Comparison of ENCODE assay signal across 8 cellular contexts in genomic region chr17:77429985-77430752, GRCh38.
DNase-seq lines count a peak whose midpoint lies in the region; ATAC-seq and TF ChIP-seq lines count a peak whose summit lies in the region.

No MANE protein-coding gene starts in this region.

- peak; percentile 81 for DNase-seq in CD1c-positive myeloid dendritic cell (ENCODE audit: extremely low spot score)
- peak; percentile 95 for DNase-seq in SK-MEL-5 (ENCODE audit: low read depth, low spot score)
- peak; percentile 76 to 87 for DNase-seq in activated naive CD4-positive, alpha-beta T cell treated with anti-CD3 and anti-CD28 coated beads, Interleukin-2, amount 50 U/mL, for 72 hours (ENCODE audit: low spot score in 2 of 2)
- DNase-seq in glomerular visceral epithelial cell (ENCODE audit: extremely low spot score) = peak; percentile 99
- DNase-seq in transverse colon = peak; percentile 91
- DNase-seq in NCI-H1048 (lab: John Stamatoyannopoulos, UW) = no peak

- H3K4me1 ChIP-seq in HEK293 (ENCODE audit: control insufficient read depth, insufficient read depth, low read length) (peaks cover 2% of the 10 kb centered on the region; the same call in 1 of the 2 replicates), parathyroid adenoma (peaks cover 12% of the 10 kb centered on the region), transverse colon (peaks cover 62 to 82% (median 69%) of the 10 kb centered on the region in 4 donors)

- peaks cover 56% of the 10 kb centered on the region for H3K79me2 ChIP-seq in parathyroid adenoma

- POLR2A ChIA-PET in HEK293 (lab: Yijun Ruan, JAX) = interaction anchor here (0.5 to 1.5 kb wide), 5 partner anchors 9 to 126 kb away, joined by 3 to 9 read pairs (median 3); no protein-coding TSS in a partner anchor

- H3K4me3 ChIP-seq in HEK293 (ENCODE audit: low read depth, low read length) (no peak overlapping the region), parathyroid adenoma (ENCODE audit: low read depth, low read length) (no peak overlapping the region), transverse colon (no peak overlapping the region)

- in situ Hi-C loops in SK-MEL-5 (cut with HindIII; ENCODE audit: low pct_unique_long_range_greater_than_20kb, low sequenced_read_pairs) (no loop called here), transverse colon (cut with MboI; ENCODE audit: low pct_ligation_motif_present in 1 of 4, low pct_unique_long_range_greater_than_20kb in 1 of 4, low sequenced_read_pairs in 3 of 4) (loop anchor here (10.0 to 25.0 kb wide), 3 partner anchors 65 to 95 kb away; no protein-coding TSS in a partner anchor)

- no peak for TF ChIP-seq POLR2A in transverse colon (IDR thresholded peaks at IDR 0.05)

- H3K36me3 ChIP-seq in HEK293 (ENCODE audit: control insufficient read depth in 2 of 2, insufficient read depth in 1 of 2, low read length in 2 of 2) (peaks cover 0 to 5% of the 10 kb centered on the region in 2 experiments; a peak in 1 of 3 replicates), parathyroid adenoma (ENCODE audit: control insufficient read depth, insufficient read depth, low read length) (no peaks in the 10 kb centered on the region), transverse colon (no peaks in the 10 kb centered on the region)

- H3K9ac ChIP-seq in parathyroid adenoma = no peak overlapping the region

- H3K9me3 ChIP-seq in HEK293 (ENCODE audit: control insufficient read depth, insufficient read depth, low read depth, low read length) (no peaks in the 10 kb centered on the region), parathyroid adenoma (ENCODE audit: control insufficient read depth, low read length) (no peaks in the 10 kb centered on the region), transverse colon (no peaks in the 10 kb centered on the region)

- CTCF ChIA-PET in HEK293 (lab: Yijun Ruan, JAX) = interaction anchor here (0.5 to 3.5 kb wide), 49 partner anchors 8 to 584 kb away, joined by 3 to 62 read pairs (median 4); no protein-coding TSS in a partner anchor

- H3K36me3 Mint-ChIP-seq in activated naive CD4-positive, alpha-beta T cell treated with anti-CD3 and anti-CD28 coated beads, Interleukin-2, amount 50 U/mL, for 72 hours = peaks cover 9 to 13% of the 10 kb centered on the region in 2 donors

- WGBS in transverse colon (ENCODE audit: low coverage in 1 of 2), 2 donors = 39% methylated on average over 14 of the region's 16 CpGs; no CpG with 5 or more reads in 1 of the 2 donors

- H3K4me2 ChIP-seq in parathyroid adenoma (ENCODE audit: low read length) = no peak overlapping the region

- H3K27me3 ChIP-seq in parathyroid adenoma (ENCODE audit: control insufficient read depth, insufficient read depth, low read length) (no peaks in the 10 kb centered on the region), transverse colon (no peaks in the 10 kb centered on the region)

- TF ChIP-seq EP300 in transverse colon (IDR thresholded peaks at IDR 0.05; ENCODE audit: low read depth) = peak; percentile 65

- intact Hi-C loops in transverse colon (cut with DNase I; ENCODE audit: low total_unique reads) = loop anchor here (1.0 to 5.0 kb wide), 2 partner anchors 65 to 98 kb away; no protein-coding TSS in a partner anchor

- ATAC-seq in activated naive CD4-positive, alpha-beta T cell treated with anti-CD3 and anti-CD28 coated beads, Interleukin-2, amount 50 U/mL, for 72 hours = peak; percentile 27 to 30

- H3K27ac ChIP-seq in HEK293 (ENCODE audit: extremely low read depth, low read depth, low read length) (no peak overlapping the region), parathyroid adenoma (peak overlapping the region; percentile 34), transverse colon (peak overlapping the region; percentile 89 to 95 (median 94))

- H3K9me3 Mint-ChIP-seq in activated naive CD4-positive, alpha-beta T cell treated with anti-CD3 and anti-CD28 coated beads, Interleukin-2, amount 50 U/mL, for 72 hours = no peaks in the 10 kb centered on the region

- H3K27ac Mint-ChIP-seq in activated naive CD4-positive, alpha-beta T cell treated with anti-CD3 and anti-CD28 coated beads, Interleukin-2, amount 50 U/mL, for 72 hours = peak overlapping the region in 1 of 2 donors; percentile 42

- H2AFZ ChIP-seq in parathyroid adenoma = no peak overlapping the region

- peak; percentile 55; the same call in 1 of the 2 replicates for TF ChIP-seq CTCF in HEK293 (tag by site-specific recombination; IDR thresholded peaks at IDR 0.05)
- TF ChIP-seq CTCF in parathyroid adenoma (IDR thresholded peaks at IDR 0.05) = peak; percentile 86
- peak; percentile 73 to 91 (median 77) for TF ChIP-seq CTCF in transverse colon (IDR thresholded peaks at IDR 0.05)

TF ChIP-seq in HEK293, 187 proteins besides CTCF, POLR2A, EP300 and RAD21:
- TF ChIP-seq, protein P1, sequence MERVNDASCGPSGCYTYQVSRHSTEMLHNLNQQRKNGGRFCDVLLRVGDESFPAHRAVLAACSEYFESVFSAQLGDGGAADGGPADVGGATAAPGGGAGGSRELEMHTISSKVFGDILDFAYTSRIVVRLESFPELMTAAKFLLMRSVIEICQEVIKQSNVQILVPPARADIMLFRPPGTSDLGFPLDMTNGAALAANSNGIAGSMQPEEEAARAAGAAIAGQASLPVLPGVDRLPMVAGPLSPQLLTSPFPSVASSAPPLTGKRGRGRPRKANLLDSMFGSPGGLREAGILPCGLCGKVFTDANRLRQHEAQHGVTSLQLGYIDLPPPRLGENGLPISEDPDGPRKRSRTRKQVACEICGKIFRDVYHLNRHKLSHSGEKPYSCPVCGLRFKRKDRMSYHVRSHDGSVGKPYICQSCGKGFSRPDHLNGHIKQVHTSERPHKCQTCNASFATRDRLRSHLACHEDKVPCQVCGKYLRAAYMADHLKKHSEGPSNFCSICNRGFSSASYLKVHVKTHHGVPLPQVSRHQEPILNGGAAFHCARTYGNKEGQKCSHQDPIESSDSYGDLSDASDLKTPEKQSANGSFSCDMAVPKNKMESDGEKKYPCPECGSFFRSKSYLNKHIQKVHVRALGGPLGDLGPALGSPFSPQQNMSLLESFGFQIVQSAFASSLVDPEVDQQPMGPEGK (tag by site-specific recombination; IDR thresholded peaks at IDR 0.05) = 0 out of 2 replicates have a peak, but pooled peaks have one; percentile 27
- TF ChIP-seq ZNF501 (tag by site-specific recombination; IDR thresholded peaks at IDR 0.05) (no peak), ZNF112 (tag by site-specific recombination; IDR thresholded peaks at IDR 0.05) (no peak), PBX3 (CRISPR knock-in tag; IDR thresholded peaks at IDR 0.05) (no peak), GLIS1 (tag by site-specific recombination; IDR thresholded peaks at IDR 0.05) (peak; percentile 90), TRIM28 (IDR thresholded peaks at IDR 0.05; ENCODE audit: borderline replicate concordance, low read length) (no peak), ZNF146 (tag by site-specific recombination; IDR thresholded peaks at IDR 0.05) (no peak), ZIC2 (tag by site-specific recombination; IDR thresholded peaks at IDR 0.05) (peak; percentile 79), ZNF660 (tag by site-specific recombination; IDR thresholded peaks at IDR 0.05) (no peak), ZNF654 (tag by site-specific recombination; IDR thresholded peaks at IDR 0.05; ENCODE audit: low read depth) (peak; percentile 63), ZNF529 (tag by site-specific recombination; IDR thresholded peaks at IDR 0.05; ENCODE audit: insufficient replicate concordance) (no peak), ZNF341 (tag by site-specific recombination; IDR thresholded peaks at IDR 0.05; ENCODE audit: low read depth) (peak; percentile 61), PRDM10 (tag by site-specific recombination; IDR thresholded peaks at IDR 0.05) (0 out of 2 replicates have a peak, but pooled peaks have one; percentile 26), ZNF132 (tag by site-specific recombination; IDR thresholded peaks at IDR 0.05; ENCODE audit: borderline replicate concordance) (no peak), ZNF677 (tag by site-specific recombination; IDR thresholded peaks at IDR 0.05) (no peak), GLIS2 (tag by site-specific recombination; IDR thresholded peaks at IDR 0.05) (peak; percentile 80)
